28 cellular contexts compared by ENCODE assay signal in genomic region chr2:20557226-20557625, GRCh38.
"Had no signal": no experiment of that assay in that cellular context is flagged by ENCODE, and none has a peak within 500 bp of the region (broad histone marks: within the 10 kb centered on the region; RNA-seq: fewer than 3 reads in every experiment).

No MANE protein-coding gene starts in this region.

- H3K9ac ChIP-seq: parathyroid adenoma had no signal

- H3K79me2 ChIP-seq: parathyroid adenoma had no signal

- H3K4me3 Mint-ChIP-seq: naive thymus-derived CD4-positive, alpha-beta T cell; nephron; neural crest cell; stimulated activated memory B cell treated with anti-CD40 and anti-IgM and Interleukin-4, amounts not matched to agents 10 μg/mL and 1 μg/mL and 100 μg/mL, for 72 hours; stimulated activated naive CD8-positive, alpha-beta T cell treated with anti-CD3 and anti-CD28 coated beads, Interleukin-15, amount 100 ng/mL, for 72 hours had no signal

- DNase-seq: hypothalamus; islet precursor cell; left ventricle myocardium inferior; midbrain; mucosa of descending colon; naive thymus-derived CD4-positive, alpha-beta T cell; occipital lobe; psoas muscle; right lobe of liver; stimulated activated CD4-positive, alpha-beta T cell treated with anti-CD3 and anti-CD28 coated beads, Interleukin-1b, Interleukin-23, amount 100 ng/mL, for 48 hours; stimulated activated CD4-positive, alpha-beta T cell treated with anti-CD3 and anti-CD28 coated beads, Interleukin-2, amount 100 ng/mL, for 48 hours; stimulated activated CD4-positive, alpha-beta T cell treated with anti-CD3 and anti-CD28 coated beads, Interleukin-4, amount 100 ng/mL, for 4 hours; stimulated activated CD8-positive, alpha-beta memory T cell treated with anti-CD3 and anti-CD28 coated beads, Interleukin-4, amount 100 ng/mL, for 48 hours; stimulated activated naive CD4-positive, alpha-beta T cell treated with Interleukin-2 at 50 U/mL for 16 hours; stimulated activated naive CD8-positive, alpha-beta T cell treated with anti-CD3 and anti-CD28 coated beads, Interleukin-15, amount 100 ng/mL, for 72 hours; substantia nigra; testis; transverse colon; upper lobe of left lung had no signal

- H3K27ac ChIP-seq: left ventricle myocardium inferior, neutrophil, parathyroid adenoma, psoas muscle, right atrium auricular region, right lobe of liver, testis, transverse colon, upper lobe of left lung had no signal

- H3K4me3 ChIP-seq: left ventricle myocardium inferior, lung, mucosa of descending colon, psoas muscle, right atrium auricular region, right lobe of liver, smooth muscle cell, testis, thyroid gland, transverse colon, upper lobe of left lung had no signal

- H3K4me2 ChIP-seq: smooth muscle cell had no signal

- H3K27ac Mint-ChIP-seq: naive thymus-derived CD4-positive, alpha-beta T cell; nephron; stimulated activated memory B cell treated with anti-CD40 and anti-IgM and Interleukin-4, amounts not matched to agents 10 μg/mL and 1 μg/mL and 100 μg/mL, for 72 hours; stimulated activated naive CD8-positive, alpha-beta T cell treated with anti-CD3 and anti-CD28 coated beads, Interleukin-15, amount 100 ng/mL, for 72 hours had no signal

- H2AFZ ChIP-seq: parathyroid adenoma had no signal

- H3K9me3 ChIP-seq: left ventricle myocardium inferior, mucosa of descending colon, neutrophil, psoas muscle, right atrium auricular region, right lobe of liver, testis, thyroid gland, transverse colon, upper lobe of left lung had no signal

- H3K27me3 ChIP-seq: right atrium auricular region, right lobe of liver, testis, thyroid gland, transverse colon, upper lobe of left lung had no signal

- H3K36me3 Mint-ChIP-seq: naive thymus-derived CD4-positive, alpha-beta T cell; stimulated activated memory B cell treated with anti-CD40 and anti-IgM and Interleukin-4, amounts not matched to agents 10 μg/mL and 1 μg/mL and 100 μg/mL, for 72 hours had no signal

- H3K4me1 ChIP-seq: left ventricle myocardium inferior, parathyroid adenoma, right atrium auricular region, right lobe of liver, testis, transverse colon, upper lobe of left lung had no signal

- H3K9me3 Mint-ChIP-seq: naive thymus-derived CD4-positive, alpha-beta T cell; nephron; neural crest cell; stimulated activated naive CD8-positive, alpha-beta T cell treated with anti-CD3 and anti-CD28 coated beads, Interleukin-15, amount 100 ng/mL, for 72 hours had no signal

- H3K36me3 ChIP-seq: left ventricle myocardium inferior, neutrophil, right atrium auricular region, right lobe of liver, thyroid gland, transverse colon, upper lobe of left lung had no signal

- H3K4me1 Mint-ChIP-seq: naive thymus-derived CD4-positive, alpha-beta T cell; stimulated activated naive CD8-positive, alpha-beta T cell treated with anti-CD3 and anti-CD28 coated beads, Interleukin-15, amount 100 ng/mL, for 72 hours had no signal

- ATAC-seq: mucosa of descending colon; naive thymus-derived CD4-positive, alpha-beta T cell; psoas muscle; right lobe of liver; stimulated activated memory B cell treated with anti-CD40 and anti-IgM and Interleukin-4, amounts not matched to agents 10 μg/mL and 1 μg/mL and 100 μg/mL, for 72 hours; stimulated activated naive CD8-positive, alpha-beta T cell treated with anti-CD3 and anti-CD28 coated beads, Interleukin-15, amount 100 ng/mL, for 72 hours had no signal
